In genomic region chr5:141815051-141815795, GRCh38 we compare ENCODE assay signal across 13 cellular contexts.
"Had no signal": no experiment of that assay in that cellular context is flagged by ENCODE, and none has a peak within 500 bp of the region (broad histone marks: within the 10 kb centered on the region; RNA-seq: fewer than 3 reads in every experiment).

No MANE protein-coding gene starts in this region.

- H3K27me3 ChIP-seq: colonic mucosa had no signal

- H3K4me1 ChIP-seq: colonic mucosa had no signal

- H3K27ac ChIP-seq: colonic mucosa had no signal

- H3K4me3 Mint-ChIP-seq: nephron; stimulated activated naive CD8-positive, alpha-beta T cell treated with anti-CD3 and anti-CD28 coated beads, Interleukin-15, amount 100 ng/mL, for 72 hours had no signal

- H3K4me3 ChIP-seq: colonic mucosa, esophagus muscularis mucosa had no signal

- H3K9me3 Mint-ChIP-seq: nephron; stimulated activated naive CD8-positive, alpha-beta T cell treated with anti-CD3 and anti-CD28 coated beads, Interleukin-15, amount 100 ng/mL, for 72 hours had no signal

- H3K9me3 ChIP-seq: colonic mucosa, esophagus muscularis mucosa had no signal

- DNase-seq: activated CD4-positive, alpha-beta T cell treated with anti-CD3 and anti-CD28 coated beads for 1 hour; activated CD4-positive, alpha-beta T cell treated with anti-CD3 and anti-CD28 coated beads, Interleukin-2, amount 50 U/mL, for 4 hours; activated naive CD4-positive, alpha-beta T cell; activated T-cell treated with anti-CD3 and anti-CD28 coated beads for 4 hours; aorta; colonic mucosa; stimulated activated CD4-positive, alpha-beta T cell treated with anti-CD3 and anti-CD28 coated beads, Interleukin-4, amount 100 ng/mL, for 24 hours; stimulated activated naive CD8-positive, alpha-beta T cell treated with anti-CD3 and anti-CD28 coated beads, Interleukin-15, amount 100 ng/mL, for 72 hours; T-helper 1 cell; T1000 had no signal

- ATAC-seq: SK-N-SH treated with all-trans-retinoic acid at 6 μM for 48 hours; stimulated activated naive CD8-positive, alpha-beta T cell treated with anti-CD3 and anti-CD28 coated beads, Interleukin-15, amount 100 ng/mL, for 72 hours had no signal

- H3K36me3 ChIP-seq: colonic mucosa, esophagus muscularis mucosa had no signal

- H3K27ac Mint-ChIP-seq: nephron; stimulated activated naive CD8-positive, alpha-beta T cell treated with anti-CD3 and anti-CD28 coated beads, Interleukin-15, amount 100 ng/mL, for 72 hours had no signal
